In genomic region chr17:46037722-46038255, GRCh38 we compare ENCODE assay signal across 24 cellular contexts. TPM values are rescaled to one million over a fixed set of nuclear protein-coding genes. Genes with fewer than 3 reads are reported as not detected.
A peak's percentile ranks its signal among the peaks of the same experiment; 100 is the strongest.
DNase-seq lines count a peak whose midpoint lies in the region; ATAC-seq and TF ChIP-seq lines count a peak whose summit lies in the region.
"Had no signal": no experiment of that assay in that cellular context is flagged by ENCODE, and none has a peak within 500 bp of the region (broad histone marks: within the 10 kb centered on the region; RNA-seq: fewer than 3 reads in every experiment).

No MANE protein-coding gene starts in this region.

- H3K9me3 Mint-ChIP-seq in activated CD4-positive, alpha-beta memory T cell treated with anti-CD3 and anti-CD28 coated beads, Interleukin-2, amount 10 ng/mL, durations not matched to agents 7 days and 5 days: no peaks in the 10 kb centered on the region
- H3K9me3 Mint-ChIP-seq in activated CD4-positive, alpha-beta memory T cell treated with anti-CD3 and anti-CD28 coated beads for 36 hours: no peaks in the 10 kb centered on the region
- H3K9me3 Mint-ChIP-seq in brain: no peaks in the 10 kb centered on the region
- no peaks in the 10 kb centered on the region for H3K9me3 Mint-ChIP-seq in stimulated activated memory B cell treated with anti-CD40 and anti-IgM and Interleukin-4, amounts not matched to agents 10 μg/mL and 1 μg/mL and 100 μg/mL, for 72 hours
- H3K9me3 Mint-ChIP-seq: neural progenitor cell had no signal

- H3K27me3 Mint-ChIP-seq in activated CD4-positive, alpha-beta memory T cell treated with anti-CD3 and anti-CD28 coated beads, Interleukin-2, amount 10 ng/mL, durations not matched to agents 7 days and 5 days: no peaks in the 10 kb centered on the region
- H3K27me3 Mint-ChIP-seq in activated CD4-positive, alpha-beta memory T cell treated with anti-CD3 and anti-CD28 coated beads for 36 hours: no peaks in the 10 kb centered on the region
- no peaks in the 10 kb centered on the region for H3K27me3 Mint-ChIP-seq in brain
- no peaks in the 10 kb centered on the region for H3K27me3 Mint-ChIP-seq in stimulated activated memory B cell treated with anti-CD40 and anti-IgM and Interleukin-4, amounts not matched to agents 10 μg/mL and 1 μg/mL and 100 μg/mL, for 72 hours

- DNase-seq in activated CD4-positive, alpha-beta memory T cell treated with anti-CD3 and anti-CD28 coated beads, Interleukin-2, amount 10 ng/mL, durations not matched to agents 7 days and 5 days: no peak
- no peak for DNase-seq in activated CD4-positive, alpha-beta memory T cell treated with anti-CD3 and anti-CD28 coated beads for 36 hours
- no peak for DNase-seq in stimulated activated naive CD4-positive, alpha-beta T cell treated with Interleukin-2 at 50 U/mL for 16 hours (lab: John Stamatoyannopoulos, UW)
- DNase-seq in DMS79 (lab: John Stamatoyannopoulos, UW) (no peak), RWPE1 (ENCODE audit: low spot score) (no peak)
- DNase-seq: 8988T; activated CD4-positive, alpha-beta T cell treated with anti-CD3 and anti-CD28 coated beads, Interleukin-2, amount 50 U/mL, for 48 hours; AML-193; cortex of kidney; GM23248; Karpas-422; NCI-H1694 treated with DMSO at 0.1 percent for 48 hours; NCI-H2171 treated with DMSO at 0.1 percent for 48 hours; NCI-H526; RPMI8226; sigmoid colon; T-helper 9 cell; testis had no signal

- H3K36me3 Mint-ChIP-seq in activated CD4-positive, alpha-beta memory T cell treated with anti-CD3 and anti-CD28 coated beads, Interleukin-2, amount 10 ng/mL, durations not matched to agents 7 days and 5 days (ENCODE audit: low read depth): peaks cover 65% of the 10 kb centered on the region
- H3K36me3 Mint-ChIP-seq in activated CD4-positive, alpha-beta memory T cell treated with anti-CD3 and anti-CD28 coated beads for 36 hours: peaks cover 30% of the 10 kb centered on the region
- H3K36me3 Mint-ChIP-seq in brain: peaks cover 72% of the 10 kb centered on the region
- peaks cover 69% of the 10 kb centered on the region for H3K36me3 Mint-ChIP-seq in stimulated activated memory B cell treated with anti-CD40 and anti-IgM and Interleukin-4, amounts not matched to agents 10 μg/mL and 1 μg/mL and 100 μg/mL, for 72 hours

- H3K27ac Mint-ChIP-seq in activated CD4-positive, alpha-beta memory T cell treated with anti-CD3 and anti-CD28 coated beads, Interleukin-2, amount 10 ng/mL, durations not matched to agents 7 days and 5 days: peak overlapping the region; percentile 2
- H3K27ac Mint-ChIP-seq in activated CD4-positive, alpha-beta memory T cell treated with anti-CD3 and anti-CD28 coated beads for 36 hours: no peak overlapping the region
- peak overlapping the region in 3 of 5 experiments; percentile 11 to 62 (median 55) for H3K27ac Mint-ChIP-seq in brain
- peak overlapping the region; percentile 65 for H3K27ac Mint-ChIP-seq in stimulated activated memory B cell treated with anti-CD40 and anti-IgM and Interleukin-4, amounts not matched to agents 10 μg/mL and 1 μg/mL and 100 μg/mL, for 72 hours
- H3K27ac Mint-ChIP-seq: neural progenitor cell had no signal

- H3K4me1 Mint-ChIP-seq in activated CD4-positive, alpha-beta memory T cell treated with anti-CD3 and anti-CD28 coated beads, Interleukin-2, amount 10 ng/mL, durations not matched to agents 7 days and 5 days: peaks cover 11% of the 10 kb centered on the region
- peaks cover 13% of the 10 kb centered on the region for H3K4me1 Mint-ChIP-seq in activated CD4-positive, alpha-beta memory T cell treated with anti-CD3 and anti-CD28 coated beads for 36 hours (ENCODE audit: low read depth)
- peaks cover under 1% of the 10 kb centered on the region for H3K4me1 Mint-ChIP-seq in brain
- H3K4me1 Mint-ChIP-seq in stimulated activated memory B cell treated with anti-CD40 and anti-IgM and Interleukin-4, amounts not matched to agents 10 μg/mL and 1 μg/mL and 100 μg/mL, for 72 hours: peaks cover 15% of the 10 kb centered on the region
- H3K4me1 Mint-ChIP-seq: neural progenitor cell had no signal

- H3K27ac ChIP-seq in RWPE1: no peak overlapping the region
- H3K27ac ChIP-seq: GM23248, neural progenitor cell, sigmoid colon, testis had no signal

- POLR2A ChIA-PET in activated CD4-positive, alpha-beta memory T cell treated with anti-CD3 and anti-CD28 coated beads, Interleukin-2, amount 10 ng/mL, durations not matched to agents 7 days and 5 days (lab: Charles Lee): interaction anchor here (0.8 kb wide), 1 partner anchor 11 kb away, joined by 3 read pairs; no protein-coding TSS in a partner anchor
- POLR2A ChIA-PET in activated CD4-positive, alpha-beta memory T cell treated with anti-CD3 and anti-CD28 coated beads for 36 hours (lab: Charles Lee): no interaction called here
- POLR2A ChIA-PET in RWPE1 (lab: Yijun Ruan, JAX; ENCODE audit: low non-redundant PET): no interaction called here

- intact Hi-C loops in activated CD4-positive, alpha-beta memory T cell treated with anti-CD3 and anti-CD28 coated beads for 36 hours (cut with micrococcal nuclease): no loop called here

- no peak overlapping the region for H3K4me3 Mint-ChIP-seq in activated CD4-positive, alpha-beta memory T cell treated with anti-CD3 and anti-CD28 coated beads, Interleukin-2, amount 10 ng/mL, durations not matched to agents 7 days and 5 days
- H3K4me3 Mint-ChIP-seq in activated CD4-positive, alpha-beta memory T cell treated with anti-CD3 and anti-CD28 coated beads for 36 hours: no peak overlapping the region
- no peak overlapping the region for H3K4me3 Mint-ChIP-seq in brain
- no peak overlapping the region for H3K4me3 Mint-ChIP-seq in stimulated activated memory B cell treated with anti-CD40 and anti-IgM and Interleukin-4, amounts not matched to agents 10 μg/mL and 1 μg/mL and 100 μg/mL, for 72 hours
- H3K4me3 Mint-ChIP-seq: neural progenitor cell had no signal

- ATAC-seq in SK-N-SH treated with all-trans-retinoic acid at 6 μM for 48 hours: no peak
- no peak for ATAC-seq in stimulated activated memory B cell treated with anti-CD40 and anti-IgM and Interleukin-4, amounts not matched to agents 10 μg/mL and 1 μg/mL and 100 μg/mL, for 72 hours

- CTCF ChIA-PET in activated CD4-positive, alpha-beta memory T cell treated with anti-CD3 and anti-CD28 coated beads, Interleukin-2, amount 10 ng/mL, durations not matched to agents 7 days and 5 days (lab: Charles Lee): interaction anchor here (2.5 kb wide), 1 partner anchor 36 kb away, joined by 5 read pairs; no protein-coding TSS in a partner anchor
- CTCF ChIA-PET in activated CD4-positive, alpha-beta memory T cell treated with anti-CD3 and anti-CD28 coated beads for 36 hours (lab: Charles Lee): interaction anchor here (1.0 to 2.2 kb wide), 4 partner anchors 21 to 175 kb away, joined by 3 to 7 read pairs (median 4); partner anchors contain the start of gene KANSL1
- CTCF ChIA-PET in RWPE1 (lab: Yijun Ruan, JAX): no interaction called here

- no peak for TF ChIP-seq CTCF in brain (conservative IDR thresholded peaks at IDR 0.05)
- no peak for TF ChIP-seq CTCF in RWPE1 (conservative IDR thresholded peaks at IDR 0.05; ENCODE audit: low read depth)

TF ChIP-seq in SK-N-SH treated with all-trans-retinoic acid at 6 μM for 48 hours, 23 proteins besides CTCF, POLR2A, EP300 and RAD21:
- peak; percentile 61; the same call in 1 of the 2 replicates for TF ChIP-seq TCF4 (CRISPR knock-in tag; IDR thresholded peaks at IDR 0.05; ENCODE audit: borderline replicate concordance)
- TF ChIP-seq SNAI2 (CRISPR knock-in tag; IDR thresholded peaks at IDR 0.05): no peak
- no peak for TF ChIP-seq ISL1 (CRISPR knock-in tag; IDR thresholded peaks at IDR 0.05)
- TF ChIP-seq, protein P1, sequence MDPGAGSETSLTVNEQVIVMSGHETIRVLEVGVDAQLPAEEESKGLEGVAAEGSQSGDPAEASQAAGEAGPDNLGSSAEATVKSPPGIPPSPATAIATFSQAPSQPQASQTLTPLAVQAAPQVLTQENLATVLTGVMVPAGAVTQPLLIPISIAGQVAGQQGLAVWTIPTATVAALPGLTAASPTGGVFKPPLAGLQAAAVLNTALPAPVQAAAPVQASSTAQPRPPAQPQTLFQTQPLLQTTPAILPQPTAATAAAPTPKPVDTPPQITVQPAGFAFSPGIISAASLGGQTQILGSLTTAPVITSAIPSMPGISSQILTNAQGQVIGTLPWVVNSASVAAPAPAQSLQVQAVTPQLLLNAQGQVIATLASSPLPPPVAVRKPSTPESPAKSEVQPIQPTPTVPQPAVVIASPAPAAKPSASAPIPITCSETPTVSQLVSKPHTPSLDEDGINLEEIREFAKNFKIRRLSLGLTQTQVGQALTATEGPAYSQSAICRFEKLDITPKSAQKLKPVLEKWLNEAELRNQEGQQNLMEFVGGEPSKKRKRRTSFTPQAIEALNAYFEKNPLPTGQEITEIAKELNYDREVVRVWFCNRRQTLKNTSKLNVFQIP (CRISPR knock-in tag; IDR thresholded peaks at IDR 0.05; ENCODE audit: borderline replicate concordance, low read depth): no peak

RNA-seq across cellular contexts. Expression of gene STH, which starts 38.7 kb away (rescaled TPM):
- total RNA-seq in activated CD4-positive, alpha-beta memory T cell treated with anti-CD3 and anti-CD28 coated beads, Interleukin-2, amount 10 ng/mL, durations not matched to agents 7 days and 5 days: not detected
- not detected for total RNA-seq in activated CD4-positive, alpha-beta memory T cell treated with anti-CD3 and anti-CD28 coated beads for 36 hours
- not detected for polyA plus RNA-seq in brain (ENCODE audit: insufficient read depth, low read depth, low replicate concordance)
- total RNA-seq: bronchial epithelial cell, GM23248, sigmoid colon had no signal
- polyA plus RNA-seq: adipose tissue, GM23248, sigmoid colon had no signal
